ENCODE assay signal across 8 cellular contexts in the genomic region with DNA sequence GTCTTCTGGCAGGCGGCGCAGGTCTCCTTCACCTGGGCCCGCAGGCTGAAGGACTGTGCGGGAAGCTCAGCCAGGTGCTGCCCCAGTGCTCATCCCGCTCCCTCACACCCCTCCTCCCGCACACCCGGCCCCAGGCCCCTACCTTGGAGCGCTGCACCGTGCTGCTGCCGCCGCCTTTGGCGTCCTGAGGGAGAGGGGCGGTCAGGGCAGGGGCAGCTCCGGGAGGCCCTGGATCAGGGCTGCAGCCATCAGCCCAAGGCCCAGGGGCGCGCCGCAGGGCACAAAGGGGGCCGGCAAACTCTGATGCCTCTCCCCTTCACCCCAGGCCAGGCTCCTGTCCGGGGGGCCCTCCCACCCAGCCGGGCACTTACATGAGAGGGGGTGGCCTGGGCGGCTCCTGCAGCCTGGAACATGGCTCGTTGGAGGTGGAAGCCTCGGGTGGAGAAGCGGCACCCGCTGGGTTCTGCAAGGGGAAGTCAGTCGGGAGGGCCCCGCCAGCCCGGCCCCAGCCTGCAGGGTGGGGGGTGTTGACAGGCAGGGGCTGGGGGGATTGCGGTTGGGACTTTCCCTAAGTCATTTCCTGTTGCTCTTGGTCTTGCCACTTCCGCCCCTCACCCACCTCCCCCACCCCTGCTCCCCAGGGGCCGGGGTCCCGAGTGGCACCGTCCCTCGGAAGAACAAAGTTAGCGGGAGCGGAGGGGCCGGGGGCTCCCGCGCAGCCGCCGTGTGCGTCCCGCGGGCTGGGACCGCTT. TPM values are rescaled to one million over a fixed set of nuclear protein-coding genes. Genes with fewer than 3 reads are reported as not detected.
A peak's percentile ranks its signal among the peaks of the same experiment; 100 is the strongest.
DNase-seq lines count a peak whose midpoint lies in the region; ATAC-seq and TF ChIP-seq lines count a peak whose summit lies in the region.

No MANE protein-coding gene starts in this region.

- H3K4me1 Mint-ChIP-seq in HFFc6 (ENCODE audit: low read depth) = no peaks in the 10 kb centered on the region

- POLR2A ChIA-PET in RWPE1 (lab: Yijun Ruan, JAX; ENCODE audit: low non-redundant PET) = no interaction called here

- H3K27ac ChIP-seq in RWPE1 = peak overlapping the region; percentile 62
- H3K27ac ChIP-seq in heart right ventricle = peak overlapping the region in 9 of 10 donors; percentile 25 to 95 (median 81)

- H3K36me3 ChIP-seq in heart right ventricle = peaks cover 0 to 59% (median 9%) of the 10 kb centered on the region in 9 donors

- H3K4me1 ChIP-seq in heart right ventricle = peaks cover 8 to 77% (median 31%) of the 10 kb centered on the region in 9 donors

- intact Hi-C loops in heart right ventricle (cut with DNase I) = loop anchor here in 2 of 10 donors (10.0 kb wide), 3 partner anchors 74 to 274 kb away; a partner anchor contains a TSS

- H3K27me3 Mint-ChIP-seq in HFFc6 (ENCODE audit: insufficient read depth) = peaks cover 5% of the 10 kb centered on the region

- peak; percentile 40 for ATAC-seq in HG02759 (IDR thresholded peaks at IDR 0.05; ENCODE audit: unreplicated experiment)
- peak; percentile 6 to 32 (median 20) for ATAC-seq in heart right ventricle
- ATAC-seq in HG02870 (IDR thresholded peaks at IDR 0.05; ENCODE audit: unreplicated experiment) = no peak

- H3K4me3 ChIP-seq in heart right ventricle (peak overlapping the region in 9 of 10 donors; percentile 52 to 77 (median 59)), retinal pigment epithelial cell (ENCODE audit: low read length) (peak overlapping the region; percentile 49)

- DNase-seq in RWPE1 (ENCODE audit: low spot score) = no peak
- peak; percentile 88 for DNase-seq in activated effector memory CD4-positive, alpha-beta T cell treated with Interleukin-2 at 50 U/mL for 16 hours
- DNase-seq in heart right ventricle = peak; percentile 55 to 59
- DNase-seq in retinal pigment epithelial cell (ENCODE audit: low read depth) = no peak
- DNase-seq in HFFc6 = no peak

- no peaks in the 10 kb centered on the region for H3K9me3 Mint-ChIP-seq in HFFc6

- H3K4me3 Mint-ChIP-seq in HFFc6 = no peak overlapping the region

- peak; percentile 30 for TF ChIP-seq POLR2A in GM10847 (IDR thresholded peaks at IDR 0.05; ENCODE audit: extremely low read depth, insufficient read length)

- H3K9me3 ChIP-seq in heart right ventricle = no peaks in the 10 kb centered on the region

- H3K36me3 Mint-ChIP-seq in HFFc6 (ENCODE audit: low read depth) = peaks cover 9% of the 10 kb centered on the region; the same call in 1 of the 2 replicates

- CTCF ChIA-PET in RWPE1 (lab: Yijun Ruan, JAX) = interaction anchor here (1.0 kb wide), 1 partner anchor 263 kb away, joined by 3 read pairs; no protein-coding TSS in a partner anchor

- WGBS in heart right ventricle, 2 donors = 12 to 22% methylated on average over 44 to 45 of the region's 45 CpGs

- H3K27ac Mint-ChIP-seq in HFFc6 = no peak overlapping the region

- H3K27me3 ChIP-seq in heart right ventricle = no peaks in the 10 kb centered on the region

- TF ChIP-seq CTCF in RWPE1 (conservative IDR thresholded peaks at IDR 0.05; ENCODE audit: low read depth) = no peak
- TF ChIP-seq CTCF in heart right ventricle (IDR thresholded peaks at IDR 0.05) = no peak
- no peak for TF ChIP-seq CTCF in retinal pigment epithelial cell (conservative IDR thresholded peaks at IDR 0.05; ENCODE audit: low read depth, low read length)
- TF ChIP-seq CTCF in HFFc6 (IDR thresholded peaks at IDR 0.05) = no peak

RNA-seq across cellular contexts. Expression of a gene that starts 0.9 kb away (rescaled TPM):
- 10 to 100 TPM in 1 of 10 donors, 1 to 10 TPM in 9; 1.8 to 30.6 (median 3.3) TPM for total RNA-seq in heart right ventricle
- polyA plus RNA-seq in heart right ventricle = 10 to 100 TPM in 1 of 2 donors, 1 to 10 TPM in 1; 8.2 to 10.0 TPM
- total RNA-seq in HFFc6 (2021; fragmentation: NEBNext Ultra II Directional; extraction: Animal tissue kit (Norgen Biotek cat#: 25700)) = 1 to 10 TPM; 1.7 to 5.8 (median 4.1) TPM

RNA-seq across cellular contexts. Expression of a gene that starts 42.5 kb away (rescaled TPM):
- 10 to 100 TPM; 12.2 to 19.0 (median 17.7) TPM for total RNA-seq in heart right ventricle
- 10 to 100 TPM; 15.7 to 30.0 TPM for polyA plus RNA-seq in heart right ventricle
- total RNA-seq in HFFc6 (2021; fragmentation: NEBNext Ultra II Directional; extraction: Animal tissue kit (Norgen Biotek cat#: 25700)) = 10 to 100 TPM; 18.2 to 24.1 (median 21.6) TPM

Comparison
In these comparisons a context has a peak if more than half of its experiments do, and no peak if none do; other contexts are left out.
1. DNase-seq: peak in activated effector memory CD4-positive, alpha-beta T cell treated with Interleukin-2 at 50 U/mL for 16 hours (single experiment) and heart right ventricle (2 of 2); none in RWPE1 (single experiment), retinal pigment epithelial cell (single experiment) and HFFc6 (single experiment).